In genomic region chr16:79600636-79601091, GRCh38 we compare ENCODE assay signal across 8 cellular contexts. TPM values are rescaled to one million over a fixed set of nuclear protein-coding genes. Genes with fewer than 3 reads are reported as not detected.
DNase-seq lines count a peak whose midpoint lies in the region; ATAC-seq, FAIRE-seq and TF ChIP-seq lines count a peak whose summit lies in the region.

Gene MAF, minus strand, starts transcription at chr16:79600737. Its CDS starts 835 bp downstream, at chr16:79599902.

- H3K4me2 ChIP-seq in endothelial cell of umbilical vein (ENCODE audit: insufficient read depth, low read length) (peak within 1 kb of the TSS; percentile 78), mesendoderm (ENCODE audit: low read length) (peak within 1 kb of the TSS; percentile 98)

- H2BK5ac ChIP-seq in mesendoderm (ENCODE audit: low read length), result no peak within 1 kb of the TSS

- H2AFZ ChIP-seq in endothelial cell of umbilical vein (ENCODE audit: low read depth, low read length), result peak within 1 kb of the TSS; percentile 6

- no peak for TF ChIP-seq POLR2A in endothelial cell of umbilical vein (IDR thresholded peaks at IDR 0.05; ENCODE audit: low read depth, low read length)

- BruUV-seq in endothelial cell of umbilical vein (replicated peaks; lab: Mats Ljungman, UMichigan), result no TSS peak

- POLR2A ChIA-PET in endothelial cell of umbilical vein (lab: Charles Lee), result no interaction called here

- peak; percentile 83 to 85 for ATAC-seq in CD4-positive, CD25-positive, alpha-beta regulatory T cell (ENCODE audit: low read depth in 2 of 2)
- ATAC-seq in HG03135 (IDR thresholded peaks at IDR 0.05; ENCODE audit: unreplicated experiment), result peak; percentile 59
- ATAC-seq in GM19463 (IDR thresholded peaks at IDR 0.05; ENCODE audit: unreplicated experiment), result no peak

- peak within 1 kb of the TSS; percentile 93 for H3K56ac ChIP-seq in mesendoderm (ENCODE audit: low read length)

- no peaks in the 10 kb centered on the region for H3K79me1 ChIP-seq in mesendoderm (ENCODE audit: low read length)

- peak; percentile 87 to 97 (median 91) for DNase-seq in CD4-positive, CD25-positive, alpha-beta regulatory T cell
- DNase-seq in NOMO-1 treated with DMSO at 0.1 percent for 48 hours (lab: John Stamatoyannopoulos, UW; ENCODE audit: unreplicated experiment) (peak; percentile 86), activated T-cell treated with anti-CD3 and anti-CD28 coated beads for 48 hours (ENCODE audit: low read depth) (peak; percentile 78), endothelial cell of umbilical vein (ENCODE audit: low read depth, low spot score) (peak; percentile 78), mesendoderm (peak; percentile 86)
- DNase-seq in stimulated activated CD4-positive, alpha-beta T cell treated with anti-CD3 and anti-CD28 coated beads, TNF-alpha, amount 100 ng/mL, for 4 hours (ENCODE audit: low read depth in 3 of 3), result peak; percentile 59 to 79 (median 73)

- no peaks in the 10 kb centered on the region for H3K9me3 ChIP-seq in CD4-positive, CD25-positive, alpha-beta regulatory T cell (ENCODE audit: control insufficient read depth in 2 of 2, low read length in 2 of 2)
- H3K9me3 ChIP-seq in endothelial cell of umbilical vein (replicated peaks; ENCODE audit: control insufficient read depth, insufficient read depth, low read length), result no peaks in the 10 kb centered on the region

- peak; percentile 84 for FAIRE-seq in endothelial cell of umbilical vein (lab: Jason Lieb, UNC)

- TF ChIP-seq CTCF in endothelial cell of umbilical vein (IDR thresholded peaks at IDR 0.05; ENCODE audit: extremely low read depth in 1 of 2, insufficient read depth in 1 of 2, low read depth in 1 of 2, low read length in 2 of 2), result no peak

- intact Hi-C loops in endothelial cell of umbilical vein (cut with micrococcal nuclease), result loop anchor here (5.0 kb wide), 2 partner anchors 927 to 1363 kb away; no protein-coding TSS in a partner anchor

- WGBS in mesendoderm (ENCODE audit: extremely low coverage, insufficient coverage, low lambda C conversion rate), result no CpG with 5 or more reads among the region's 26 CpGs

- H3K36me3 Mint-ChIP-seq in CD4-positive, CD25-positive, alpha-beta regulatory T cell, result no peaks in the 10 kb centered on the region

- peak within 1 kb of the TSS; percentile 21 for H2BK15ac ChIP-seq in mesendoderm (replicated peaks; ENCODE audit: low read depth)

- peak within 1 kb of the TSS; percentile 94 for H3K4me3 ChIP-seq in CD4-positive, CD25-positive, alpha-beta regulatory T cell (ENCODE audit: low read depth, low read length)
- H3K4me3 ChIP-seq in endothelial cell of umbilical vein (replicated peaks in 1 of 3; ENCODE audit: insufficient read depth in 1 of 3, low read depth in 1 of 3, low read length in 3 of 3) (peak within 1 kb of the TSS in 2 of 3 experiments; percentile 35 to 51), mesendoderm (ENCODE audit: low read length) (peak within 1 kb of the TSS; percentile 57)

- H3K36me3 ChIP-seq in CD4-positive, CD25-positive, alpha-beta regulatory T cell (ENCODE audit: control insufficient read depth, insufficient read depth, low read length), result no peaks in the 10 kb centered on the region
- no peaks in the 10 kb centered on the region for H3K36me3 ChIP-seq in endothelial cell of umbilical vein (ENCODE audit: control insufficient read depth in 2 of 2, extremely low read depth in 1 of 2, insufficient read depth in 2 of 2, low read length in 2 of 2)
- no peaks in the 10 kb centered on the region for H3K36me3 ChIP-seq in mesendoderm (ENCODE audit: control insufficient read depth, insufficient read depth, low read length)

- CTCF ChIA-PET in endothelial cell of umbilical vein (lab: Charles Lee), result interaction anchor here (1.8 to 2.7 kb wide), 3 partner anchors 866 to 1473 kb away, joined by 4 to 19 read pairs (median 5); no protein-coding TSS in a partner anchor

- no peak within 1 kb of the TSS for H3K9ac ChIP-seq in endothelial cell of umbilical vein (replicated peaks; ENCODE audit: extremely low read depth, insufficient read depth, low read length)
- H3K9ac ChIP-seq in mesendoderm (ENCODE audit: low read length), result peak within 1 kb of the TSS; percentile 80

- H3K9me3 Mint-ChIP-seq in CD4-positive, CD25-positive, alpha-beta regulatory T cell, result no peaks in the 10 kb centered on the region

- H3K27me3 Mint-ChIP-seq in CD4-positive, CD25-positive, alpha-beta regulatory T cell, result peaks cover 13% of the 10 kb centered on the region

- H3K23ac ChIP-seq in mesendoderm (ENCODE audit: low read length), result peak within 1 kb of the TSS; percentile 97

- peak within 1 kb of the TSS; percentile 80 for H3K27ac ChIP-seq in CD4-positive, CD25-positive, alpha-beta regulatory T cell (ENCODE audit: insufficient read depth, low read length, poor library complexity, severe bottlenecking)
- no peak within 1 kb of the TSS for H3K27ac ChIP-seq in endothelial cell of umbilical vein (ENCODE audit: insufficient read depth, low read depth, low read length)
- H3K27ac ChIP-seq in mesendoderm (ENCODE audit: low read depth, low read length), result peak within 1 kb of the TSS; percentile 58

- peak within 1 kb of the TSS; percentile 94 to 98 (median 96) for H3K27ac Mint-ChIP-seq in CD4-positive, CD25-positive, alpha-beta regulatory T cell

- dilution Hi-C loops in endothelial cell of umbilical vein (cut with MboI; ENCODE audit: extremely low pct_ligation_motif_present, low sequenced_read_pairs), result no loop called here

- H3K79me2 ChIP-seq in endothelial cell of umbilical vein (ENCODE audit: control insufficient read depth, insufficient read depth, low read length) (no peaks in the 10 kb centered on the region), mesendoderm (ENCODE audit: control insufficient read depth, insufficient read depth, low read length) (no peaks in the 10 kb centered on the region)

- H4K20me1 ChIP-seq in endothelial cell of umbilical vein (replicated peaks; ENCODE audit: control insufficient read depth, extremely low read depth, insufficient read depth, low read length), result no peaks in the 10 kb centered on the region

- peak within 1 kb of the TSS; percentile 56 for H3K4ac ChIP-seq in mesendoderm (ENCODE audit: low read depth, low read length)

- no peaks in the 10 kb centered on the region for H3K27me3 ChIP-seq in CD4-positive, CD25-positive, alpha-beta regulatory T cell (ENCODE audit: control insufficient read depth, insufficient read depth, low read length)
- H3K27me3 ChIP-seq in endothelial cell of umbilical vein (ENCODE audit: control insufficient read depth in 2 of 2, insufficient read depth in 2 of 2, low read length in 2 of 2) (peaks cover 22 to 33% of the 10 kb centered on the region in 2 experiments), mesendoderm (ENCODE audit: insufficient read depth, low read length, poor library complexity) (no peaks in the 10 kb centered on the region)

- no peak within 1 kb of the TSS for H2AK5ac ChIP-seq in mesendoderm (ENCODE audit: low read length)

- H2BK120ac ChIP-seq in mesendoderm (ENCODE audit: low read depth, low read length), result peak within 1 kb of the TSS; percentile 46

- H4K8ac ChIP-seq in mesendoderm (ENCODE audit: low read depth, low read length), result no peak within 1 kb of the TSS

- peaks cover 39% of the 10 kb centered on the region for H3K4me1 ChIP-seq in CD4-positive, CD25-positive, alpha-beta regulatory T cell (ENCODE audit: control insufficient read depth, insufficient read depth, low read length, poor library complexity, severe bottlenecking)
- no peaks in the 10 kb centered on the region for H3K4me1 ChIP-seq in endothelial cell of umbilical vein (ENCODE audit: control insufficient read depth, extremely low read depth, insufficient read depth, low read length)
- H3K4me1 ChIP-seq in mesendoderm (ENCODE audit: control insufficient read depth, low read depth, low read length), result no peaks in the 10 kb centered on the region

- peak within 1 kb of the TSS; percentile 95 to 99 (median 96) for H3K4me3 Mint-ChIP-seq in CD4-positive, CD25-positive, alpha-beta regulatory T cell

- peak within 1 kb of the TSS; percentile 76 for H3K18ac ChIP-seq in mesendoderm (ENCODE audit: low read length)

- H3K9me1 ChIP-seq in endothelial cell of umbilical vein (replicated peaks; ENCODE audit: control insufficient read depth, extremely low read depth, insufficient read depth, low read length), result no peaks in the 10 kb centered on the region

- peaks cover 13 to 42% (median 25%) of the 10 kb centered on the region in 4 donors for H3K4me1 Mint-ChIP-seq in CD4-positive, CD25-positive, alpha-beta regulatory T cell

- no peak within 1 kb of the TSS for H4K5ac ChIP-seq in mesendoderm (ENCODE audit: low read length)

TF ChIP-seq in endothelial cell of umbilical vein, 7 proteins besides CTCF, POLR2A, EP300 and RAD21:
- TF ChIP-seq POLR2AphosphoS5 (IDR thresholded peaks at IDR 0.05; ENCODE audit: insufficient read depth, low read depth, low read length), result no peak
- TF ChIP-seq, protein P1, sequence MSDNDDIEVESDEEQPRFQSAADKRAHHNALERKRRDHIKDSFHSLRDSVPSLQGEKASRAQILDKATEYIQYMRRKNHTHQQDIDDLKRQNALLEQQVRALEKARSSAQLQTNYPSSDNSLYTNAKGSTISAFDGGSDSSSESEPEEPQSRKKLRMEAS (IDR thresholded peaks at IDR 0.05; ENCODE audit: insufficient read depth, insufficient read length), result no peak
- no peak for TF ChIP-seq FOS (IDR thresholded peaks at IDR 0.05; ENCODE audit: borderline replicate concordance, insufficient read depth, low read length)
- TF ChIP-seq GATA2 (IDR thresholded peaks at IDR 0.05; ENCODE audit: insufficient read depth, insufficient read length, low read depth, low read length), result no peak
- no peak for TF ChIP-seq JUN (IDR thresholded peaks at IDR 0.05; ENCODE audit: borderline replicate concordance, insufficient read depth, insufficient read length, low read depth)
- no peak for TF ChIP-seq MYC (IDR thresholded peaks at IDR 0.05; ENCODE audit: low read depth, low read length)
- TF ChIP-seq EZH2 (IDR thresholded peaks at IDR 0.05; ENCODE audit: borderline replicate concordance, low read depth, low read length, severe bottlenecking), result no peak

RNA-seq across cellular contexts. Expression of gene MAF, which starts in this region (rescaled TPM):
- 120 TPM for total RNA-seq in CD4-positive, CD25-positive, alpha-beta regulatory T cell
- polyA plus RNA-seq in CD4-positive, CD25-positive, alpha-beta regulatory T cell, result 1 to 10 TPM; 1.4 to 4.2 (median 2.8) TPM
- 0.32 and 0.33 TPM in 2 replicates for total RNA-seq in endothelial cell of umbilical vein
- polyA plus RNA-seq in endothelial cell of umbilical vein, result 0.04 and 0.10 TPM in 2 replicates
- polyA plus RNA-seq in endothelial cell of umbilical vein (2011; cell fraction: cytosol; rRNA removed), result 0.03 and 0.08 TPM in 2 replicates
- polyA plus RNA-seq in endothelial cell of umbilical vein (2011; cell fraction: nucleus; rRNA removed), result 0.11 and 0.13 TPM in 2 replicates
- polyA plus RNA-seq in endothelial cell of umbilical vein (2012), result 0.44 and 1.5 TPM in 2 replicates
- polyA minus RNA-seq in endothelial cell of umbilical vein, result 0.28 TPM in 1 of 2 replicates, not detected in the other
- polyA minus RNA-seq in endothelial cell of umbilical vein (2011; cell fraction: cytosol; rRNA and poly(A)+ RNA removed), result not detected
- polyA minus RNA-seq in endothelial cell of umbilical vein (2011; cell fraction: nucleus; rRNA and poly(A)+ RNA removed), result 0.14 TPM in 1 of 2 replicates, not detected in the other
- polyA plus RNA-seq in mesendoderm (2013, experiment 1 of 2), result 0.37 TPM
- 0.39 TPM for polyA plus RNA-seq in mesendoderm (2013, experiment 2 of 2)

Comparison
In these comparisons a context has a peak if more than half of its experiments do, and no peak if none do; other contexts are left out.
1. RNA of gene MAF (total RNA-seq): 120 TPM in CD4-positive, CD25-positive, alpha-beta regulatory T cell (single experiment); 0.32 to 0.33 TPM in endothelial cell of umbilical vein; every median in the first group is over 10 times any median in the second.
2. H3K4me3 ChIP-seq: peak in every context shown above with its lines; median percentile 94 in CD4-positive, CD25-positive, alpha-beta regulatory T cell; 57 in mesendoderm; 43 in endothelial cell of umbilical vein.
3. Peak in every context shown above with its lines, with median percentiles within 50 percentile points of each other: DNase-seq.